ENCODE assay signal across 2 cellular contexts in genomic region chr5:159324097-159324760, GRCh38.
A peak's percentile ranks its signal among the peaks of the same experiment; 100 is the strongest.
TF ChIP-seq lines count a peak whose summit lies in the region.

No MANE protein-coding gene starts in this region.

TF ChIP-seq in A549, 52 proteins besides CTCF, POLR2A, EP300 and RAD21:
- TF ChIP-seq ZC3H11A (IDR thresholded peaks at IDR 0.05), result no peak
- no peak for TF ChIP-seq CHD2 (IDR thresholded peaks at IDR 0.05; ENCODE audit: low read length, partially characterized antibody)
- no peak for TF ChIP-seq HOXB5 (CRISPR knock-in tag; IDR thresholded peaks at IDR 0.05)
- TF ChIP-seq SMC3 (IDR thresholded peaks at IDR 0.05), result no peak
- no peak for TF ChIP-seq CHD4 (IDR thresholded peaks at IDR 0.05; ENCODE audit: borderline replicate concordance)
- TF ChIP-seq POLR2AphosphoS2 (conservative IDR thresholded peaks at IDR 0.05; ENCODE audit: low read length), result no peak
- TF ChIP-seq NPAS2 (CRISPR knock-in tag; IDR thresholded peaks at IDR 0.05; ENCODE audit: borderline replicate concordance), result no peak
- no peak for TF ChIP-seq ZNF302 (CRISPR knock-in tag; IDR thresholded peaks at IDR 0.05)
- TF ChIP-seq EHF (CRISPR knock-in tag; IDR thresholded peaks at IDR 0.05), result no peak
- TF ChIP-seq ELK1 (IDR thresholded peaks at IDR 0.05; ENCODE audit: low read depth, low read length), result no peak

TF ChIP-seq in SK-N-SH, 30 proteins besides CTCF, POLR2A, EP300 and RAD21:
- peak; percentile 22; the same call in 1 of the 2 replicates for TF ChIP-seq NFIC (IDR thresholded peaks at IDR 0.05; ENCODE audit: borderline replicate concordance)
- TF ChIP-seq TAF1 (IDR thresholded peaks at IDR 0.05; ENCODE audit: borderline replicate concordance, low read depth, low read length), result no peak
- TF ChIP-seq RCOR1 (IDR thresholded peaks at IDR 0.05; ENCODE audit: low read length), result no peak
- no peak for TF ChIP-seq ZBTB33 (IDR thresholded peaks at IDR 0.05; ENCODE audit: borderline replicate concordance, low read depth)
- no peak for TF ChIP-seq MXI1 (IDR thresholded peaks at IDR 0.05; ENCODE audit: low read depth, low read length)
- TF ChIP-seq USF2 (IDR thresholded peaks at IDR 0.05; ENCODE audit: borderline replicate concordance, low read depth, low read length), result no peak
- TF ChIP-seq YY1 (IDR thresholded peaks at IDR 0.05; ENCODE audit: low read depth), result no peak
- TF ChIP-seq POLR2AphosphoS5 (IDR thresholded peaks at IDR 0.05; ENCODE audit: low read depth, low read length), result peak; percentile 33; the same call in 1 of the 2 replicates
- TF ChIP-seq SIN3A (IDR thresholded peaks at IDR 0.05; ENCODE audit: borderline replicate concordance, low read depth, low read length), result no peak
- no peak for TF ChIP-seq GABPA (IDR thresholded peaks at IDR 0.05; ENCODE audit: low read depth)
- no peak for TF ChIP-seq REST (IDR thresholded peaks at IDR 0.05; ENCODE audit: low read depth, low read length)
- TF ChIP-seq MEF2A (IDR thresholded peaks at IDR 0.05; ENCODE audit: borderline replicate concordance, low read depth), result no peak
- TF ChIP-seq ELF1 (IDR thresholded peaks at IDR 0.05), result no peak
- TF ChIP-seq TCF12 (IDR thresholded peaks at IDR 0.05), result peak; percentile 92
- TF ChIP-seq PBX3 (IDR thresholded peaks at IDR 0.05), result peak; percentile 55
- TF ChIP-seq FOXM1 (IDR thresholded peaks at IDR 0.05; ENCODE audit: low read depth), result no peak
- TF ChIP-seq RXRA (IDR thresholded peaks at IDR 0.05; ENCODE audit: borderline replicate concordance, low read depth), result no peak
- TF ChIP-seq FOSL2 (IDR thresholded peaks at IDR 0.05; ENCODE audit: borderline replicate concordance, low read depth), result peak; percentile 81; the same call in 1 of the 2 replicates
- TF ChIP-seq SMC3 (IDR thresholded peaks at IDR 0.05; ENCODE audit: low read depth, low read length), result no peak
- no peak for TF ChIP-seq EZH2phosphoT487 (IDR thresholded peaks at IDR 0.05; ENCODE audit: borderline replicate concordance, low read depth)
- TF ChIP-seq MAX (IDR thresholded peaks at IDR 0.05; ENCODE audit: low read depth), result 0 out of 2 replicates have a peak, but pooled peaks have one; percentile 28
- TF ChIP-seq IRF3 (IDR thresholded peaks at IDR 0.05; ENCODE audit: low read depth, low read length), result no peak
- no peak for TF ChIP-seq GATA2 (CRISPR knock-in tag; IDR thresholded peaks at IDR 0.05)
- no peak for TF ChIP-seq NRF1 (IDR thresholded peaks at IDR 0.05; ENCODE audit: low read depth, low read length)
- TF ChIP-seq USF1 (IDR thresholded peaks at IDR 0.05; ENCODE audit: borderline replicate concordance, low read depth), result no peak
- TF ChIP-seq RFX5 (IDR thresholded peaks at IDR 0.05; ENCODE audit: low read length), result no peak
- no peak for TF ChIP-seq FOXJ3 (CRISPR knock-in tag; IDR thresholded peaks at IDR 0.05)
- peak; percentile 71 for TF ChIP-seq JUND (IDR thresholded peaks at IDR 0.05)
- TF ChIP-seq TEAD4 (IDR thresholded peaks at IDR 0.05; ENCODE audit: borderline replicate concordance, insufficient read depth), result no peak
